6 cellular contexts compared by ENCODE assay signal in the genomic region with DNA sequence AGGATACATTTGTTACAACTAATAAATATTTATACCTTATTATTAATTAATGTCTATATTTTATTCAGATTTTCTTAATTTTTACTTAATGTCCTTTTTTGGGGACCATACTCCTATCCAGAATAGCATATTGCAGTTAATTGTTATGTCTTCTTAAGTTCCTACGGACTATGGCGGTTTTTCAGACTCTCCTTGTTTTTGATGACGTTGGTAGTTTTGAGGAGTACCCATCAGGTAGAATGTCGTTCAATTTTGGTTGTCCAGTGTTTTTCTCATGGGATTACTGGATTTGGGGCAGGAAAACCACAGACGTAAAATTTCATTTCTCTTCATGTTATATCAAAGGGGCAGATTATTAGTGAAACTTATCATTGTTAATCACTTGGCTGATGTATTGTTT.
"Had no signal": no experiment of that assay in that cellular context is flagged by ENCODE, and none has a peak within 500 bp of the region (broad histone marks: within the 10 kb centered on the region; RNA-seq: fewer than 3 reads in every experiment).

No MANE protein-coding gene starts in this region.

- ATAC-seq: K562 had no signal

- DNase-seq: Karpas-422, KBM-7, KG1 had no signal

- H3K27ac ChIP-seq: HL-60, KMS-11 had no signal

- FAIRE-seq: K562 had no signal

- H3K4me2 ChIP-seq: KMS-11 had no signal

- H3K4me3 ChIP-seq: K562 had no signal

- H3K9ac ChIP-seq: KMS-11 had no signal
